Comparison of ENCODE assay signal across 24 cellular contexts in the genomic region with DNA sequence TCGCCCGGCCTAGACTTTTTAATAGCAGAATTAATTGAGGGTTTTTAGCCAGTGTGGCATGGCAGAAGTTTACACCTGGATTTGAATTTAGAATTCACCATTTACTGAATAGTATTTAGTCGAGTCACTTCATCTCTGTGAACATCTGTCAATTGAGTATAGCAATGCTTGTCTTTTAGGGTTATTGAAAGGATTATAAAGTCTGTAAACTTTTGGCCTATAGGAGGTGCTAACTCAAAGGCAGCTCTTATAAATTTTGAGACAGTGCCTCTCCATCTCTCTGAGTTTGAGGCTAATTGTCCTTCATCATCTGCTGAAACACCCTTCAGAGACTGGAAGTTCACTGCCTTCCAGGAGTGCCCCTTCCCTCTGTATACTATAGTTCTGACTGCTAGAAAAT.
DNase-seq lines count a peak whose midpoint lies in the region; FAIRE-seq and TF ChIP-seq lines count a peak whose summit lies in the region.
"Had no signal": no experiment of that assay in that cellular context is flagged by ENCODE, and none has a peak within 500 bp of the region (broad histone marks: within the 10 kb centered on the region; RNA-seq: fewer than 3 reads in every experiment).

No MANE protein-coding gene starts in this region.

- no peak overlapping the region for H3K56ac ChIP-seq in H1 (replicated peaks; ENCODE audit: insufficient read length, low read depth, low read length)

- H3K14ac ChIP-seq in H1 (ENCODE audit: insufficient read length) = no peak overlapping the region

- TF ChIP-seq CTCF in H1 (IDR thresholded peaks at IDR 0.05; ENCODE audit: control extremely low read depth in 1 of 3, insufficient read depth in 1 of 3, low read depth in 1 of 3, low read length in 3 of 3) = peak in 2 of 3 experiments; percentile 4 to 47; a peak in 2 of 4 replicates
- no peak for TF ChIP-seq CTCF in Peyer's patch (IDR thresholded peaks at IDR 0.05)
- TF ChIP-seq CTCF in ovary (IDR thresholded peaks at IDR 0.05) = no peak

- peak; percentile 26 to 35; a peak in 3 of 4 replicates for TF ChIP-seq RAD21 in H1 (IDR thresholded peaks at IDR 0.05 in 1 of 2, conservative IDR thresholded peaks at IDR 0.05 in 1 of 2; ENCODE audit: low read depth in 2 of 2, low read length in 2 of 2)

- no peak for FAIRE-seq in H1 (lab: Jason Lieb, UNC)
- FAIRE-seq: D721Med, GM19239, HepG2 had no signal

- TF ChIP-seq POLR2A in H1 (IDR thresholded peaks at IDR 0.05; ENCODE audit: control extremely low read depth in 1 of 2, low read depth in 2 of 2, low read length in 2 of 2) = no peak
- no peak for TF ChIP-seq POLR2A in Peyer's patch (IDR thresholded peaks at IDR 0.05)
- no peak for TF ChIP-seq POLR2A in ovary (IDR thresholded peaks at IDR 0.05)

- no peak overlapping the region for H4K5ac ChIP-seq in H1 (ENCODE audit: insufficient read length, low read depth, low read length)

- no peak overlapping the region for H4K8ac ChIP-seq in H1 (ENCODE audit: extremely low read depth, insufficient read depth, low read length)

- H3K23ac ChIP-seq in H1 (ENCODE audit: insufficient read length) = no peak overlapping the region

- H2BK120ac ChIP-seq in H1 (replicated peaks; ENCODE audit: low read depth, low read length) = no peak overlapping the region

- no peak overlapping the region for H2BK20ac ChIP-seq in H1 (ENCODE audit: low read length)

- no peak overlapping the region for H3K4me3 ChIP-seq in H1 (ENCODE audit: extremely low read depth in 1 of 4, insufficient read depth in 2 of 4, low read depth in 3 of 4, low read length in 4 of 4)
- H3K4me3 ChIP-seq in Peyer's patch = no peak overlapping the region
- no peak overlapping the region for H3K4me3 ChIP-seq in ovary
- H3K4me3 ChIP-seq: BLaER1, PC-9 had no signal

- DNase-seq in NCI-H748 (lab: John Stamatoyannopoulos, UW; ENCODE audit: unreplicated experiment) (peak; percentile 16), NCI-H748 treated with DMSO at 0.1 percent for 48 hours (lab: John Stamatoyannopoulos, UW) (no peak), NAMALWA (ENCODE audit: low spot score) (peak; percentile 3), H1 (ENCODE audit: low read depth in 1 of 2, low spot score in 2 of 2) (no peak), NCI-H2196 treated with DMSO at 0.1 percent for 48 hours (lab: John Stamatoyannopoulos, UW; ENCODE audit: unreplicated experiment) (no peak), Peyer's patch (no peak), ovary (no peak), NCI-H1105 (lab: John Stamatoyannopoulos, UW) (no peak)
- DNase-seq: 8988T; CD4-positive, alpha-beta T cell; DMS79 treated with DMSO at 0.1 percent for 48 hours; GF-D8; H7; Kasumi-1; MV-4-11; NCI-H2029; NCI-H2227 treated with DMSO at 0.1 percent for 48 hours; NCI-H526 treated with DMSO at 0.1 percent for 48 hours; PC-9; T-helper 17 cell had no signal

- CTCF ChIA-PET in H1 (lab: Charles Lee; ENCODE audit: partially characterized antibody) = interaction anchor here (0.6 to 4.8 kb wide), 31 partner anchors 9 to 637 kb away, joined by 3 to 38 read pairs (median 5); no protein-coding TSS in a partner anchor

- TF ChIP-seq EP300 in H1 (IDR thresholded peaks at IDR 0.05; ENCODE audit: borderline replicate concordance in 1 of 2, low read depth in 2 of 2, low read length in 2 of 2) = no peak
- no peak for TF ChIP-seq EP300 in ovary (IDR thresholded peaks at IDR 0.05)

- H2AK5ac ChIP-seq in H1 (ENCODE audit: low read depth, low read length) = no peak overlapping the region

- no peak overlapping the region for H3K4me2 ChIP-seq in H1 (ENCODE audit: insufficient read depth in 1 of 2, low read depth in 2 of 2, low read length in 2 of 2)
- H3K4me2 ChIP-seq: BLaER1, PC-9 had no signal

- 98% methylated on average over 3 of the region's 3 CpGs; no CpG with 5 or more reads in 1 of the 2 experiments for WGBS in H1 (ENCODE audit: extremely low coverage in 1 of 2, insufficient coverage in 1 of 2, insufficient read length in 1 of 2, insufficient replicate concordance in 2 of 2, low coverage in 1 of 2, low lambda C conversion rate in 2 of 2, missing lambda C conversion rate in 1 of 2), 2 experiments
- whole genome bisulfite sequencing in ovary, 3 donors = 89 to 98% (median 92%) methylated on average over 3 of the region's 3 CpGs

- H3K36me3 ChIP-seq in H1 (ENCODE audit: control insufficient read depth in 2 of 4, insufficient read depth in 4 of 4, low read length in 3 of 4) (no peaks in the 10 kb centered on the region), Peyer's patch (no peaks in the 10 kb centered on the region), ovary (no peaks in the 10 kb centered on the region)
- H3K36me3 ChIP-seq: BLaER1 had no signal

- intact Hi-C loops in ovary (cut with DNase I) = no loop called here

- H3K4ac ChIP-seq in H1 (replicated peaks; ENCODE audit: insufficient read length, low read depth, low read length) = no peak overlapping the region

- no peaks in the 10 kb centered on the region for H3K79me1 ChIP-seq in H1 (ENCODE audit: low read depth, low read length)

- no peak overlapping the region for H2BK5ac ChIP-seq in H1 (ENCODE audit: low read depth, low read length)

- H3K27me3 ChIP-seq in H1 (replicated peaks in 1 of 4; ENCODE audit: control insufficient read depth in 3 of 4, extremely low read depth in 1 of 4, insufficient read depth in 3 of 4, low read length in 3 of 4) (no peaks in the 10 kb centered on the region), Peyer's patch (no peaks in the 10 kb centered on the region), ovary (no peaks in the 10 kb centered on the region)
- H3K27me3 ChIP-seq: BLaER1 had no signal

- no peak overlapping the region for H3K9ac ChIP-seq in H1 (replicated peaks in 1 of 4; ENCODE audit: extremely low read depth in 1 of 4, low read depth in 3 of 4, low read length in 3 of 4)
- H3K9ac ChIP-seq: BLaER1 had no signal

- no peak overlapping the region for H2BK12ac ChIP-seq in H1 (ENCODE audit: low read depth, low read length)

- no peaks in the 10 kb centered on the region for H3K79me2 ChIP-seq in H1 (ENCODE audit: control insufficient read depth in 1 of 2, insufficient read depth in 2 of 2, low read length in 2 of 2)

- H3K18ac ChIP-seq in H1 (ENCODE audit: extremely low read depth, low read length) = no peak overlapping the region

- POLR2A ChIA-PET in H1 (lab: Charles Lee; ENCODE audit: partially characterized antibody) = interaction anchor here (1.2 kb wide), 1 partner anchor 39 kb away, joined by 3 read pairs; no protein-coding TSS in a partner anchor

- H3K23me2 ChIP-seq in H1 (ENCODE audit: low read depth, low read length) = no peaks in the 10 kb centered on the region

- H3K27ac ChIP-seq in H1 (ENCODE audit: low read depth, low read length) = no peak overlapping the region
- no peak overlapping the region for H3K27ac ChIP-seq in Peyer's patch
- no peak overlapping the region for H3K27ac ChIP-seq in ovary
- H3K27ac ChIP-seq: BLaER1, PC-9 had no signal

- H2AFZ ChIP-seq in H1 (ENCODE audit: low read length) = no peak overlapping the region
- H2AFZ ChIP-seq: PC-9 had no signal

- no peaks in the 10 kb centered on the region for H3K9me3 ChIP-seq in H1 (ENCODE audit: insufficient read depth in 2 of 2, low read depth in 1 of 2, low read length in 1 of 2)
- H3K9me3 ChIP-seq in Peyer's patch = no peaks in the 10 kb centered on the region
- no peaks in the 10 kb centered on the region for H3K9me3 ChIP-seq in ovary
- H3K9me3 ChIP-seq: BLaER1 had no signal

- H4K20me1 ChIP-seq in H1 (replicated peaks in 1 of 2; ENCODE audit: control insufficient read depth in 1 of 2, insufficient read depth in 2 of 2, low read length in 2 of 2) = no peaks in the 10 kb centered on the region
- H4K20me1 ChIP-seq: BLaER1 had no signal

- no peak overlapping the region for H2BK15ac ChIP-seq in H1 (ENCODE audit: low read length)

- H3K4me1 ChIP-seq in H1 (replicated peaks in 1 of 4; ENCODE audit: control insufficient read depth in 3 of 4, insufficient read depth in 4 of 4, low read length in 3 of 4) = peaks cover 0 to 3% (median 1%) of the 10 kb centered on the region in 4 experiments; a peak in 2 of 7 replicates
- H3K4me1 ChIP-seq in Peyer's patch = no peaks in the 10 kb centered on the region
- H3K4me1 ChIP-seq in ovary (ENCODE audit: insufficient read depth) = no peaks in the 10 kb centered on the region
- H3K4me1 ChIP-seq: BLaER1 had no signal

- H4K91ac ChIP-seq in H1 (replicated peaks; ENCODE audit: insufficient read length, low read length) = no peak overlapping the region

TF ChIP-seq in H1, 55 proteins besides CTCF, POLR2A, EP300 and RAD21 (continues in another document):
- TF ChIP-seq E2F6 (IDR thresholded peaks at IDR 0.05) = no peak
- TF ChIP-seq CHD2 (IDR thresholded peaks at IDR 0.05; ENCODE audit: low read length) = no peak
- no peak for TF ChIP-seq GABPA (IDR thresholded peaks at IDR 0.05; ENCODE audit: borderline replicate concordance, insufficient read depth, low read length)
- TF ChIP-seq, protein P1, sequence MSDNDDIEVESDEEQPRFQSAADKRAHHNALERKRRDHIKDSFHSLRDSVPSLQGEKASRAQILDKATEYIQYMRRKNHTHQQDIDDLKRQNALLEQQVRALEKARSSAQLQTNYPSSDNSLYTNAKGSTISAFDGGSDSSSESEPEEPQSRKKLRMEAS (IDR thresholded peaks at IDR 0.05) = no peak
- no peak for TF ChIP-seq SP1 (IDR thresholded peaks at IDR 0.05; ENCODE audit: low read depth, low read length)
- no peak for TF ChIP-seq HDAC2 (IDR thresholded peaks at IDR 0.05; ENCODE audit: borderline replicate concordance in 1 of 2, low read depth in 2 of 2, low read length in 2 of 2)
- TF ChIP-seq CEBPB (IDR thresholded peaks at IDR 0.05; ENCODE audit: low read depth, low read length) = no peak
- no peak for TF ChIP-seq RXRA (IDR thresholded peaks at IDR 0.05; ENCODE audit: insufficient read depth, low read depth, low read length)
- no peak for TF ChIP-seq POU5F1 (IDR thresholded peaks at IDR 0.05; ENCODE audit: low read depth, low read length)
- no peak for TF ChIP-seq NRF1 (IDR thresholded peaks at IDR 0.05; ENCODE audit: low read depth, low read length)
- no peak for TF ChIP-seq JUN (IDR thresholded peaks at IDR 0.05; ENCODE audit: low read depth, low read length)
- no peak for TF ChIP-seq SIX5 (IDR thresholded peaks at IDR 0.05; ENCODE audit: low read depth, low read length)
- no peak for TF ChIP-seq SAP30 (IDR thresholded peaks at IDR 0.05; ENCODE audit: insufficient read depth, insufficient replicate concordance, low read length)
- no peak for TF ChIP-seq KDM4A (IDR thresholded peaks at IDR 0.05; ENCODE audit: low read depth, low read length, severe bottlenecking)
- TF ChIP-seq RFX5 (IDR thresholded peaks at IDR 0.05; ENCODE audit: borderline replicate concordance, low read depth, low read length) = no peak
- no peak for TF ChIP-seq FOSL1 (IDR thresholded peaks at IDR 0.05; ENCODE audit: insufficient read depth, low read depth, low read length)

Comparison
In these comparisons a context has a peak if more than half of its experiments do, and no peak if none do; other contexts are left out.
1. DNase-seq: peak in NCI-H748 (single experiment) and NAMALWA (single experiment); none in NCI-H748 treated with DMSO at 0.1 percent for 48 hours (single experiment), H1 (0 of 2), NCI-H2196 treated with DMSO at 0.1 percent for 48 hours (single experiment), Peyer's patch (0 of 3), ovary (0 of 5) and NCI-H1105 (single experiment).
2. CTCF ChIP-seq: peak in H1 (2 of 3); none in Peyer's patch (0 of 6) and ovary (0 of 3).